1 cellular context compared by ENCODE assay signal in the genomic region with DNA sequence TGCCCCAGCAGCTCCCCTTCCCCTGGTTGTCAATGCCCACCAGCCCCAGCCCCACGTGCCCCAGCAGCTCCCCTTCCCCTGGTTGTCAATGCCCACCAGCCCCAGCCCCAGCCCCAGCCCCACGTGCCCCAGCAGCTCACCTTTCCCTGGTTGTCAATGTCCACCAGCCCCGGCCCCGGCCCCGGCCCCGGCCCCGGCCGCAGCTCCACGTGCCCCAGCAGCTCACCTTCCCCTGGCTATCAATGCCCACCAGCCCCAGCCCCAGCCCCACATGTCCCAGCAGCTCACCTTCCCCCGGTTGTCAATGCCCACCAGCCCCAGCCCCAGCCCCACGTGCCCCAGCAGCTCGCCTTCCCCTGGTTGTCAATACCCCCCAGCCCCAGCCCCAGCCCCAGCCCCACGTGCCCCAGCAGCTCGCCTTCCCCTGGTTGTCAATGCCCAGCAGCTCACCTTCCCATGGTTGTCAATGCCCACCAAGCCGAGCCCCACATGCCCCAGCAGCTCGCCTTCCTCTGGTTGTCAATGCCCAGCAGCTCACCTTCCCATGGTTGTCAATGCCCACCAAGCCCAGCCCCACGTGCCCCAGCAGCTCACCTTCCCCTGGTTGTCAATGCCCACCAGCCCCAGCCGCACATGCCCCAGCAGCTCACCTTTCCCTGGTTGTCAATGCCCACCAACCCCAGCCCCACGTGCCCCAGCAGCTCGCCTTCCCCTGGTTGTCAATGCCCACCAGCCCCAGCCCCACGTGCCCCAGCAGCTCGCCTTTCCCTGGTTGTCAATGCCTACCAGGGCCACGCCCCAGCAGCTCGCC.
TF ChIP-seq lines count a peak whose summit lies in the region.

No MANE protein-coding gene starts in this region.

TF ChIP-seq in K562, 482 proteins besides CTCF, POLR2A, EP300 and RAD21:
- peak; percentile 28 for TF ChIP-seq POLR2G (IDR thresholded peaks at IDR 0.05; ENCODE audit: low read depth, low read length)
